20 cellular contexts compared by ENCODE assay signal in genomic region chr7:98317366-98318040, GRCh38. TPM values are rescaled to one million over a fixed set of nuclear protein-coding genes. Genes with fewer than 3 reads are reported as not detected.
DNase-seq lines count a peak whose midpoint lies in the region; ATAC-seq, FAIRE-seq and TF ChIP-seq lines count a peak whose summit lies in the region.
"Had no signal": no experiment of that assay in that cellular context is flagged by ENCODE, and none has a peak within 500 bp of the region (broad histone marks: within the 10 kb centered on the region; RNA-seq: fewer than 3 reads in every experiment).

No MANE protein-coding gene starts in this region.

- H3K4me1 ChIP-seq in HepG2 (ENCODE audit: insufficient read depth, low read length) (no peaks in the 10 kb centered on the region), right lobe of liver (no peaks in the 10 kb centered on the region), H1 (replicated peaks in 1 of 4; ENCODE audit: control insufficient read depth in 3 of 4, insufficient read depth in 4 of 4, low read length in 3 of 4) (peaks cover 0 to 4% (median 3%) of the 10 kb centered on the region in 4 experiments; a peak in 6 of 7 replicates), neuronal stem cell (ENCODE audit: control insufficient read depth in 2 of 2, insufficient read depth in 1 of 2, low read depth in 1 of 2, low read length in 2 of 2) (no peaks in the 10 kb centered on the region)
- H3K4me1 ChIP-seq: BE2C had no signal

- H3K79me1 ChIP-seq in H1 (ENCODE audit: low read depth, low read length) (no peaks in the 10 kb centered on the region; the same call in 1 of the 2 replicates), neuronal stem cell (ENCODE audit: low read depth, low read length) (peaks cover 4% of the 10 kb centered on the region)

- no peak for TF ChIP-seq POLR2A in HepG2 (IDR thresholded peaks at IDR 0.05; ENCODE audit: insufficient read depth in 1 of 2, low read depth in 2 of 2, low read length in 2 of 2)
- TF ChIP-seq POLR2A in right lobe of liver (IDR thresholded peaks at IDR 0.05): no peak
- TF ChIP-seq POLR2A in H1 (IDR thresholded peaks at IDR 0.05; ENCODE audit: control extremely low read depth in 1 of 2, low read depth in 2 of 2, low read length in 2 of 2): no peak

- H2BK120ac ChIP-seq in H1 (replicated peaks; ENCODE audit: low read depth, low read length) (no peak overlapping the region), neuronal stem cell (ENCODE audit: low read depth, low read length) (no peak overlapping the region)

- no peak for TF ChIP-seq RAD21 in HepG2 (CRISPR knock-in tag; IDR thresholded peaks at IDR 0.05)
- TF ChIP-seq RAD21 in H1 (IDR thresholded peaks at IDR 0.05 in 1 of 2, conservative IDR thresholded peaks at IDR 0.05 in 1 of 2; ENCODE audit: low read depth in 2 of 2, low read length in 2 of 2): no peak

- H3K4me3 ChIP-seq in HepG2 (replicated peaks in 1 of 3; ENCODE audit: insufficient read depth in 1 of 3, low read depth in 2 of 3, low read length in 3 of 3) (no peak overlapping the region), right lobe of liver (no peak overlapping the region), H1 (ENCODE audit: extremely low read depth in 1 of 4, insufficient read depth in 2 of 4, low read depth in 3 of 4, low read length in 4 of 4) (no peak overlapping the region), neuronal stem cell (ENCODE audit: low read length in 2 of 2) (no peak overlapping the region), brain microvascular endothelial cell (ENCODE audit: low read depth, low read length) (no peak overlapping the region)

- H3K27ac ChIP-seq in HepG2 (ENCODE audit: extremely low read length, insufficient read depth, low read length): no peak overlapping the region
- no peak overlapping the region for H3K27ac ChIP-seq in right lobe of liver
- no peak overlapping the region for H3K27ac ChIP-seq in H1 (ENCODE audit: low read depth, low read length)
- no peak overlapping the region for H3K27ac ChIP-seq in neuronal stem cell (replicated peaks; ENCODE audit: low read length)
- no peak overlapping the region for H3K27ac ChIP-seq in brain microvascular endothelial cell

- H4K91ac ChIP-seq in H1 (replicated peaks; ENCODE audit: insufficient read length, low read length) (no peak overlapping the region), neuronal stem cell (ENCODE audit: low read depth, low read length, poor library complexity) (no peak overlapping the region)

- intact Hi-C loops in HepG2 (cut with micrococcal nuclease; ENCODE audit: unreplicated experiment) (no loop called here), right lobe of liver (cut with DNase I) (no loop called here)

- H3K9me3 ChIP-seq in HepG2 (ENCODE audit: low read length) (no peaks in the 10 kb centered on the region), right lobe of liver (no peaks in the 10 kb centered on the region), H1 (ENCODE audit: insufficient read depth in 2 of 2, low read depth in 1 of 2, low read length in 1 of 2) (peaks cover 0 to 8% of the 10 kb centered on the region in 2 experiments; a peak in 1 of 4 replicates), neuronal stem cell (replicated peaks in 1 of 2; ENCODE audit: control insufficient read depth in 2 of 2, insufficient read depth in 1 of 2, low read depth in 1 of 2, low read length in 2 of 2) (peaks cover 0 to 1% of the 10 kb centered on the region in 2 donors)
- H3K9me3 ChIP-seq: BE2C had no signal

- POLR2A ChIA-PET in HepG2 (lab: Yijun Ruan, JAX) (no interaction called here), H1 (lab: Charles Lee; ENCODE audit: partially characterized antibody) (no interaction called here)

- TF ChIP-seq EP300 in HepG2 (IDR thresholded peaks at IDR 0.05; ENCODE audit: low read depth in 2 of 2, low read length in 2 of 2): no peak
- no peak for TF ChIP-seq EP300 in HepG2 (CRISPR knock-in tag; IDR thresholded peaks at IDR 0.05; ENCODE audit: borderline replicate concordance)
- no peak for TF ChIP-seq EP300 in H1 (IDR thresholded peaks at IDR 0.05; ENCODE audit: borderline replicate concordance in 1 of 2, low read depth in 2 of 2, low read length in 2 of 2)

- ATAC-seq in HepG2: no peak
- no peak for ATAC-seq in right lobe of liver
- ATAC-seq: PC-3 had no signal

- BruUV-seq in HepG2 (replicated peaks; lab: Mats Ljungman, UMichigan): no TSS peak

- H3K79me2 ChIP-seq in HepG2 (ENCODE audit: insufficient read depth, low read length) (peaks cover 2% of the 10 kb centered on the region), H1 (ENCODE audit: control insufficient read depth in 1 of 2, insufficient read depth in 2 of 2, low read length in 2 of 2) (peaks cover 0 to 20% of the 10 kb centered on the region in 2 experiments; a peak in 2 of 4 replicates)

- H4K20me1 ChIP-seq in HepG2 (ENCODE audit: insufficient read depth, low read length) (peaks cover 4% of the 10 kb centered on the region; the same call in 1 of the 2 replicates), H1 (replicated peaks in 1 of 2; ENCODE audit: control insufficient read depth in 1 of 2, insufficient read depth in 2 of 2, low read length in 2 of 2) (peaks cover 1 to 5% of the 10 kb centered on the region in 2 experiments)

- H3K4ac ChIP-seq in H1 (replicated peaks; ENCODE audit: insufficient read length, low read depth, low read length): no peak overlapping the region
- no peak overlapping the region for H3K4ac ChIP-seq in neuronal stem cell (ENCODE audit: low read length)

- H4K5ac ChIP-seq in H1 (ENCODE audit: insufficient read length, low read depth, low read length): no peak overlapping the region

- H2AK5ac ChIP-seq in H1 (ENCODE audit: low read depth, low read length) (0 out of 2 replicates have a peak overlapping the region, but pooled peaks have one; percentile 32), neuronal stem cell (ENCODE audit: low read depth, low read length) (no peak overlapping the region)

- H2BK5ac ChIP-seq in H1 (ENCODE audit: low read depth, low read length): no peak overlapping the region
- H2BK5ac ChIP-seq in neuronal stem cell (ENCODE audit: low read length): no peak overlapping the region

- H2AFZ ChIP-seq in HepG2 (ENCODE audit: low read length) (no peak overlapping the region), H1 (ENCODE audit: low read length) (no peak overlapping the region), neuronal stem cell (ENCODE audit: low read length) (no peak overlapping the region)

- H3K23me2 ChIP-seq in H1 (ENCODE audit: low read depth, low read length): no peaks in the 10 kb centered on the region

- over 99% methylated on average over 14 of the region's 14 CpGs for WGBS in HepG2 (ENCODE audit: low lambda C conversion rate)
- 94% methylated on average over 13 of the region's 14 CpGs for WGBS in right lobe of liver (ENCODE audit: insufficient coverage, low coverage, low lambda C conversion rate, missing lambda C conversion rate)
- WGBS in H1 (ENCODE audit: extremely low coverage in 1 of 2, insufficient coverage in 1 of 2, insufficient read length in 1 of 2, insufficient replicate concordance in 2 of 2, low coverage in 1 of 2, low lambda C conversion rate in 2 of 2, missing lambda C conversion rate in 1 of 2), 2 experiments: 93% methylated on average over 14 of the region's 14 CpGs; no CpG with 5 or more reads in 1 of the 2 experiments
- no CpG with 5 or more reads among the region's 14 CpGs for WGBS in neuronal stem cell (ENCODE audit: extremely low coverage in 2 of 2, insufficient read length in 2 of 2, insufficient replicate concordance in 1 of 2), 2 donors

- no peak overlapping the region for H4K8ac ChIP-seq in H1 (ENCODE audit: extremely low read depth, insufficient read depth, low read length)
- no peak overlapping the region for H4K8ac ChIP-seq in neuronal stem cell (ENCODE audit: low read depth, low read length)

- H3K36me3 ChIP-seq in HepG2 (replicated peaks in 1 of 2; ENCODE audit: control insufficient read depth in 1 of 2, insufficient read depth in 2 of 2, low read length in 2 of 2) (peaks cover 14 to 20% of the 10 kb centered on the region in 2 experiments; a peak in 3 of 5 replicates), right lobe of liver (peaks cover 0 to 18% (median 0%) of the 10 kb centered on the region in 4 donors), H1 (ENCODE audit: control insufficient read depth in 2 of 4, insufficient read depth in 4 of 4, low read length in 3 of 4) (peaks cover 5 to 30% (median 16%) of the 10 kb centered on the region in 4 experiments; a peak in 6 of 8 replicates), neuronal stem cell (replicated peaks in 1 of 2; ENCODE audit: control insufficient read depth in 2 of 2, insufficient read depth in 2 of 2, low read length in 2 of 2) (peaks cover 0 to 5% of the 10 kb centered on the region in 2 donors), brain microvascular endothelial cell (replicated peaks) (peaks cover 5% of the 10 kb centered on the region)
- H3K36me3 ChIP-seq: BE2C had no signal

- H2BK15ac ChIP-seq in H1 (ENCODE audit: low read length) (no peak overlapping the region), neuronal stem cell (ENCODE audit: low read length) (peak overlapping the region; percentile 45)

- no peak for DNase-seq in HepG2 (ENCODE audit: low spot score)
- no peak for DNase-seq in right lobe of liver
- no peak for DNase-seq in H1 (ENCODE audit: low read depth in 1 of 2, low spot score in 2 of 2)
- DNase-seq in neuronal stem cell (ENCODE audit: low spot score): no peak
- DNase-seq in brain microvascular endothelial cell: no peak
- no peak for DNase-seq in NCI-H2171 treated with DMSO at 0.1 percent for 48 hours (lab: John Stamatoyannopoulos, UW)
- DNase-seq in DMS53 (lab: John Stamatoyannopoulos, UW): no peak
- DNase-seq: BE2C; CD4-positive, CD25-positive, alpha-beta regulatory T cell; COR-L47; DMS153; GF-D8; GOT3; Karpas-422; NCI-H1417 treated with DMSO at 0.1 percent for 48 hours; NCI-H187 treated with DMSO at 0.1 percent for 48 hours; NCI-H526; PC-3; RPMI8226 had no signal

- H2BK12ac ChIP-seq in H1 (ENCODE audit: low read depth, low read length) (no peak overlapping the region), neuronal stem cell (ENCODE audit: low read length) (no peak overlapping the region)

- CTCF ChIA-PET in HepG2 (lab: Yijun Ruan, JAX; ENCODE audit: low intra/inter-chr PET ratio, low total read pairs) (no interaction called here), H1 (lab: Charles Lee; ENCODE audit: partially characterized antibody) (no interaction called here)

- H3K23ac ChIP-seq in H1 (ENCODE audit: insufficient read length) (no peak overlapping the region), neuronal stem cell (ENCODE audit: low read depth, low read length, poor library complexity) (peak overlapping the region; percentile 16)

- no peaks in the 10 kb centered on the region for H3K27me3 ChIP-seq in HepG2 (ENCODE audit: control insufficient read depth in 1 of 2, insufficient read depth in 2 of 2, low read length in 2 of 2)
- H3K27me3 ChIP-seq in right lobe of liver: no peaks in the 10 kb centered on the region
- no peaks in the 10 kb centered on the region for H3K27me3 ChIP-seq in H1 (replicated peaks in 1 of 4; ENCODE audit: control insufficient read depth in 3 of 4, extremely low read depth in 1 of 4, insufficient read depth in 3 of 4, low read length in 3 of 4)
- H3K27me3 ChIP-seq in neuronal stem cell (ENCODE audit: control insufficient read depth in 3 of 3, insufficient read depth in 3 of 3, low read depth in 1 of 3, low read length in 3 of 3): no peaks in the 10 kb centered on the region
- no peaks in the 10 kb centered on the region for H3K27me3 ChIP-seq in brain microvascular endothelial cell (replicated peaks)

- H3K18ac ChIP-seq in H1 (ENCODE audit: extremely low read depth, low read length) (no peak overlapping the region), neuronal stem cell (ENCODE audit: low read length) (no peak overlapping the region)

- TF ChIP-seq CTCF in HepG2 (CRISPR knock-in tag; IDR thresholded peaks at IDR 0.05) (no peak), right lobe of liver (IDR thresholded peaks at IDR 0.05) (no peak), H1 (IDR thresholded peaks at IDR 0.05; ENCODE audit: control extremely low read depth in 1 of 3, insufficient read depth in 1 of 3, low read depth in 1 of 3, low read length in 3 of 3) (no peak), brain microvascular endothelial cell (IDR thresholded peaks at IDR 0.05; ENCODE audit: low read depth, low read length, missing control alignments) (no peak)

- in situ Hi-C loops in HepG2 (cut with HindIII; ENCODE audit: extremely low pct_ligation_motif_present, low pct_unique_long_range_greater_than_20kb) (no loop called here), brain microvascular endothelial cell (cut with HindIII; ENCODE audit: low pct_ligation_motif_present, low sequenced_read_pairs) (no loop called here)

- H3K9ac ChIP-seq in HepG2 (ENCODE audit: insufficient read depth, low read depth, low read length) (no peak overlapping the region), H1 (replicated peaks in 1 of 4; ENCODE audit: extremely low read depth in 1 of 4, low read depth in 3 of 4, low read length in 3 of 4) (0 out of 7 replicates have a peak overlapping the region, but pooled peaks of 1 of the 4 experiments have one; percentile 21), neuronal stem cell (ENCODE audit: low read depth, low read length, poor library complexity) (peak overlapping the region; percentile 53)

- H3K4me2 ChIP-seq in HepG2 (ENCODE audit: low read depth, low read length) (no peak overlapping the region), H1 (ENCODE audit: insufficient read depth in 1 of 2, low read depth in 2 of 2, low read length in 2 of 2) (no peak overlapping the region), neuronal stem cell (ENCODE audit: insufficient read depth, low read length, poor library complexity, severe bottlenecking) (no peak overlapping the region)

- no peak overlapping the region for H2BK20ac ChIP-seq in H1 (ENCODE audit: low read length)

- no peak for FAIRE-seq in HepG2 (lab: Jason Lieb, UNC)
- FAIRE-seq in H1 (lab: Jason Lieb, UNC): no peak
- FAIRE-seq: GM19239 had no signal

- no peak overlapping the region for H3K56ac ChIP-seq in H1 (replicated peaks; ENCODE audit: insufficient read length, low read depth, low read length)

- no peak overlapping the region for H3K14ac ChIP-seq in H1 (ENCODE audit: insufficient read length)
- peak overlapping the region; percentile 61 for H3K14ac ChIP-seq in neuronal stem cell (ENCODE audit: low read length)

RNA-seq across cellular contexts. Expression of gene BRI3, which starts 36.0 kb away (rescaled TPM):
- total RNA-seq in HepG2 (2016; rRNA removed; fragmentation: Illumina TruSeq; extraction: Trizol) (37.2 and 54.0 TPM in 2 replicates), right lobe of liver (100 to 1,000 TPM in 4 of 6 experiments, 10 to 100 TPM in 2; 34.7 to 160 (median 137) TPM)
- 362 and 379 TPM in 2 replicates for total RNA-seq in HepG2 (2016; cell fraction: cytosol; rRNA removed; fragmentation: Illumina TruSeq; extraction: Trizol; ENCODE audit: low read depth)
- total RNA-seq in HepG2 (2016; cell fraction: insoluble cytoplasmic fraction; rRNA removed; fragmentation: Illumina TruSeq; extraction: Trizol): 32.4 and 58.8 TPM in 2 replicates
- 234 and 253 TPM in 2 replicates for total RNA-seq in HepG2 (2016; cell fraction: membrane; rRNA removed; fragmentation: Illumina TruSeq; extraction: Trizol)
- total RNA-seq in HepG2 (2016; cell fraction: nucleus; rRNA removed; fragmentation: Illumina TruSeq; extraction: Trizol): 25.6 and 29.4 TPM in 2 replicates
- polyA plus RNA-seq in HepG2 (2011; rRNA removed) (103 and 113 TPM in 2 replicates), H1 (2011; rRNA removed) (77.5 and 98.4 TPM in 2 replicates)
- polyA plus RNA-seq in HepG2 (2011; cell fraction: cytosol; rRNA removed): 80.0 TPM in 2 replicates
- polyA plus RNA-seq in HepG2 (2011; cell fraction: nucleus; rRNA removed): 27.5 and 33.8 TPM in 2 replicates
- polyA plus RNA-seq in HepG2 (2012): 83.2 and 95.1 TPM in 2 replicates
- 889 and 952 TPM in 2 replicates for polyA plus RNA-seq in HepG2 (2016; cell fraction: cytosol; fragmentation: Illumina TruSeq; extraction: Trizol; ENCODE audit: low read depth)
- polyA plus RNA-seq in HepG2 (2016; cell fraction: insoluble cytoplasmic fraction; fragmentation: Illumina TruSeq; extraction: Trizol; ENCODE audit: low read depth): 61.2 and 81.9 TPM in 2 replicates
- polyA plus RNA-seq in HepG2 (2016; cell fraction: membrane; fragmentation: Illumina TruSeq; extraction: Trizol; ENCODE audit: low read depth): 488 and 495 TPM in 2 replicates
- polyA plus RNA-seq in HepG2 (2016; cell fraction: nucleus; fragmentation: Illumina TruSeq; extraction: Trizol; ENCODE audit: insufficient read depth, low read depth): 59.1 and 78.9 TPM in 2 replicates
- 61.6 and 63.3 TPM in 2 replicates for polyA minus RNA-seq in HepG2 (2011; rRNA and poly(A)+ RNA removed; ENCODE audit: low replicate concordance)
- polyA minus RNA-seq in HepG2 (2011; cell fraction: cytosol; rRNA and poly(A)+ RNA removed): 27.4 and 34.8 TPM in 2 replicates
- polyA minus RNA-seq in HepG2 (2011; cell fraction: nucleus; rRNA and poly(A)+ RNA removed): 22.8 and 23.6 TPM in 2 replicates
- total RNA-seq in H1 (2021; fragmentation: NEBNext Ultra II Directional; extraction: Animal tissue kit (Norgen Biotek cat#: 25700)): 93.4 and 94.0 TPM in 2 replicates
- 51.4 TPM for polyA plus RNA-seq in H1 (2011; cell fraction: cytosol; rRNA removed)
- 76.2 TPM for polyA plus RNA-seq in H1 (2011; cell fraction: nucleus; rRNA removed)
- polyA plus RNA-seq in H1 (2012, experiment 1 of 2): 80.0 to 96.4 TPM (median 93.0 TPM) in 4 replicates
- polyA plus RNA-seq in H1 (2012, experiment 2 of 2): 151 TPM
- 114 TPM for polyA plus RNA-seq in H1 (2013, experiment 1 of 2)
- 115 TPM for polyA plus RNA-seq in H1 (2013, experiment 2 of 2)
- polyA minus RNA-seq in H1 (2011; rRNA and poly(A)+ RNA removed): 38.1 and 52.1 TPM in 2 replicates
- polyA minus RNA-seq in H1 (2011; cell fraction: cytosol; rRNA and poly(A)+ RNA removed): 36.2 TPM
- 29.3 TPM for polyA minus RNA-seq in H1 (2011; cell fraction: nucleus; rRNA and poly(A)+ RNA removed)
- 197 TPM for polyA plus RNA-seq in neuronal stem cell (2013, experiment 1 of 2)
- polyA plus RNA-seq in neuronal stem cell (2013, experiment 2 of 2): 198 TPM

Comparison
In these comparisons a context has a peak if more than half of its experiments do, and no peak if none do; other contexts are left out.
1. Of the 41 proteins assayed by ChIP-seq in both HepG2 and H1: peak only in HepG2: none; only in H1: POLR2AphosphoS5; in both: none; in neither: 40.